ENCODE assay signal across 7 cellular contexts in genomic region chr4:183348706-183349659, GRCh38. TPM values are rescaled to one million over a fixed set of nuclear protein-coding genes. Genes with fewer than 3 reads are reported as not detected.
A peak's percentile ranks its signal among the peaks of the same experiment; 100 is the strongest.
DNase-seq lines count a peak whose midpoint lies in the region; ATAC-seq, FAIRE-seq and TF ChIP-seq lines count a peak whose summit lies in the region.

No MANE protein-coding gene starts in this region.

- no peak overlapping the region for H3K4me3 ChIP-seq in endothelial cell of umbilical vein (replicated peaks in 1 of 3; ENCODE audit: insufficient read depth in 1 of 3, low read depth in 1 of 3, low read length in 3 of 3)

- H3K4me1 ChIP-seq in endothelial cell of umbilical vein (ENCODE audit: control insufficient read depth, extremely low read depth, insufficient read depth, low read length) = peaks cover 10% of the 10 kb centered on the region

- no peak for TF ChIP-seq POLR2A in endothelial cell of umbilical vein (IDR thresholded peaks at IDR 0.05; ENCODE audit: low read depth, low read length)

- H3K9me3 ChIP-seq in endothelial cell of umbilical vein (replicated peaks; ENCODE audit: control insufficient read depth, insufficient read depth, low read length) = no peaks in the 10 kb centered on the region

- FAIRE-seq in endothelial cell of umbilical vein (lab: Jason Lieb, UNC) = peak; percentile 97

- H3K9ac ChIP-seq in endothelial cell of umbilical vein (replicated peaks; ENCODE audit: extremely low read depth, insufficient read depth, low read length) = no peak overlapping the region

- POLR2A ChIA-PET in RWPE1 (lab: Yijun Ruan, JAX; ENCODE audit: low non-redundant PET) (no interaction called here), endothelial cell of umbilical vein (lab: Charles Lee) (no interaction called here)

- peak overlapping the region; percentile 6 for H3K4me2 ChIP-seq in endothelial cell of umbilical vein (ENCODE audit: insufficient read depth, low read length)

- no peaks in the 10 kb centered on the region for H3K79me2 ChIP-seq in endothelial cell of umbilical vein (ENCODE audit: control insufficient read depth, insufficient read depth, low read length)

- H3K27ac ChIP-seq in RWPE1 (no peak overlapping the region), endothelial cell of umbilical vein (ENCODE audit: insufficient read depth, low read depth, low read length) (peak overlapping the region; percentile 44)

- no peak for TF ChIP-seq CTCF in RWPE1 (conservative IDR thresholded peaks at IDR 0.05; ENCODE audit: low read depth)
- no peak for TF ChIP-seq CTCF in endothelial cell of umbilical vein (IDR thresholded peaks at IDR 0.05; ENCODE audit: extremely low read depth in 1 of 2, insufficient read depth in 1 of 2, low read depth in 1 of 2, low read length in 2 of 2)

- no peaks in the 10 kb centered on the region for H3K36me3 ChIP-seq in endothelial cell of umbilical vein (ENCODE audit: control insufficient read depth in 2 of 2, extremely low read depth in 1 of 2, insufficient read depth in 2 of 2, low read length in 2 of 2)

- ATAC-seq in GM18873 (IDR thresholded peaks at IDR 0.05; ENCODE audit: low FRiP score, unreplicated experiment) = no peak

- DNase-seq in H4 (ENCODE audit: low spot score) (peak; percentile 99), RWPE1 (ENCODE audit: low spot score) (peak; percentile 58), endothelial cell of umbilical vein (ENCODE audit: low read depth, low spot score) (peak; percentile 76), iPS-NIHi11 (ENCODE audit: low spot score) (no peak), GF-D8 (lab: John Stamatoyannopoulos, UW) (no peak)
- DNase-seq in stimulated activated CD4-positive, alpha-beta T cell treated with anti-CD3 and anti-CD28 coated beads, Interleukin-15, amount 100 ng/mL, for 48 hours (ENCODE audit: low read depth in 2 of 2) = peak; percentile 39 to 40

- CTCF ChIA-PET in RWPE1 (lab: Yijun Ruan, JAX) = no interaction called here
- CTCF ChIA-PET in endothelial cell of umbilical vein (lab: Charles Lee) = no interaction called here

- no peaks in the 10 kb centered on the region for H3K9me1 ChIP-seq in endothelial cell of umbilical vein (replicated peaks; ENCODE audit: control insufficient read depth, extremely low read depth, insufficient read depth, low read length)

- BruUV-seq in endothelial cell of umbilical vein (replicated peaks; lab: Mats Ljungman, UMichigan) = TSS peak; percentile 98

- no peaks in the 10 kb centered on the region for H4K20me1 ChIP-seq in endothelial cell of umbilical vein (replicated peaks; ENCODE audit: control insufficient read depth, extremely low read depth, insufficient read depth, low read length)

- dilution Hi-C loops in endothelial cell of umbilical vein (cut with MboI; ENCODE audit: extremely low pct_ligation_motif_present, low sequenced_read_pairs) = no loop called here

- no peaks in the 10 kb centered on the region for H3K27me3 ChIP-seq in endothelial cell of umbilical vein (ENCODE audit: control insufficient read depth in 2 of 2, insufficient read depth in 2 of 2, low read length in 2 of 2)

- intact Hi-C loops in endothelial cell of umbilical vein (cut with micrococcal nuclease) = loop anchor here (1.0 kb wide), 1 partner anchor 14 kb away; no protein-coding TSS in a partner anchor

- H2AFZ ChIP-seq in endothelial cell of umbilical vein (ENCODE audit: low read depth, low read length) = no peak overlapping the region

TF ChIP-seq in endothelial cell of umbilical vein, 7 proteins besides CTCF, POLR2A, EP300 and RAD21:
- TF ChIP-seq FOS (IDR thresholded peaks at IDR 0.05; ENCODE audit: borderline replicate concordance, insufficient read depth, low read length) (peak; percentile 70), MYC (IDR thresholded peaks at IDR 0.05; ENCODE audit: low read depth, low read length) (no peak), JUN (IDR thresholded peaks at IDR 0.05; ENCODE audit: borderline replicate concordance, insufficient read depth, insufficient read length, low read depth) (peak; percentile 80), GATA2 (IDR thresholded peaks at IDR 0.05; ENCODE audit: insufficient read depth, insufficient read length, low read depth, low read length) (peak; percentile 83), MAX (IDR thresholded peaks at IDR 0.05; ENCODE audit: insufficient read depth, insufficient read length) (no peak)
TF ChIP-seq in endothelial cell of umbilical vein: peak in this region for 3.

RNA-seq across cellular contexts. Expression of gene CLDN24, which starts 26.8 kb away (rescaled TPM):
- total RNA-seq in H4 (2014; rRNA removed; shearing (Covaris generic)) = not detected in 2 replicates
- not detected in 2 replicates for total RNA-seq in endothelial cell of umbilical vein
- not detected in 2 replicates for polyA plus RNA-seq in endothelial cell of umbilical vein
- polyA plus RNA-seq in endothelial cell of umbilical vein (2011; cell fraction: cytosol; rRNA removed) = not detected in 2 replicates
- not detected in 2 replicates for polyA plus RNA-seq in endothelial cell of umbilical vein (2011; cell fraction: nucleus; rRNA removed)
- not detected in 2 replicates for polyA plus RNA-seq in endothelial cell of umbilical vein (2012)
- polyA minus RNA-seq in endothelial cell of umbilical vein = not detected in 2 replicates
- polyA minus RNA-seq in endothelial cell of umbilical vein (2011; cell fraction: cytosol; rRNA and poly(A)+ RNA removed) = not detected
- not detected in 2 replicates for polyA minus RNA-seq in endothelial cell of umbilical vein (2011; cell fraction: nucleus; rRNA and poly(A)+ RNA removed)

RNA-seq across cellular contexts. Expression of gene CLDN22, which starts 28.9 kb away (rescaled TPM):
- not detected in 2 replicates for total RNA-seq in H4 (2014; rRNA removed; shearing (Covaris generic))
- total RNA-seq in endothelial cell of umbilical vein = not detected in 2 replicates
- not detected in 2 replicates for polyA plus RNA-seq in endothelial cell of umbilical vein
- not detected in 2 replicates for polyA plus RNA-seq in endothelial cell of umbilical vein (2011; cell fraction: cytosol; rRNA removed)
- polyA plus RNA-seq in endothelial cell of umbilical vein (2011; cell fraction: nucleus; rRNA removed) = not detected in 2 replicates
- 0.22 and 0.56 TPM in 2 replicates for polyA plus RNA-seq in endothelial cell of umbilical vein (2012)
- not detected in 2 replicates for polyA minus RNA-seq in endothelial cell of umbilical vein
- not detected for polyA minus RNA-seq in endothelial cell of umbilical vein (2011; cell fraction: cytosol; rRNA and poly(A)+ RNA removed)
- not detected in 2 replicates for polyA minus RNA-seq in endothelial cell of umbilical vein (2011; cell fraction: nucleus; rRNA and poly(A)+ RNA removed)

Comparison
In these comparisons a context has a peak if more than half of its experiments do, and no peak if none do; other contexts are left out.
1. DNase-seq: peak in H4 (single experiment), RWPE1 (single experiment), endothelial cell of umbilical vein (single experiment) and stimulated activated CD4-positive, alpha-beta T cell treated with anti-CD3 and anti-CD28 coated beads, Interleukin-15, amount 100 ng/mL, for 48 hours (2 of 2); none in iPS-NIHi11 (single experiment) and GF-D8 (single experiment).